ENCODE assay signal across 9 cellular contexts in the genomic region with DNA sequence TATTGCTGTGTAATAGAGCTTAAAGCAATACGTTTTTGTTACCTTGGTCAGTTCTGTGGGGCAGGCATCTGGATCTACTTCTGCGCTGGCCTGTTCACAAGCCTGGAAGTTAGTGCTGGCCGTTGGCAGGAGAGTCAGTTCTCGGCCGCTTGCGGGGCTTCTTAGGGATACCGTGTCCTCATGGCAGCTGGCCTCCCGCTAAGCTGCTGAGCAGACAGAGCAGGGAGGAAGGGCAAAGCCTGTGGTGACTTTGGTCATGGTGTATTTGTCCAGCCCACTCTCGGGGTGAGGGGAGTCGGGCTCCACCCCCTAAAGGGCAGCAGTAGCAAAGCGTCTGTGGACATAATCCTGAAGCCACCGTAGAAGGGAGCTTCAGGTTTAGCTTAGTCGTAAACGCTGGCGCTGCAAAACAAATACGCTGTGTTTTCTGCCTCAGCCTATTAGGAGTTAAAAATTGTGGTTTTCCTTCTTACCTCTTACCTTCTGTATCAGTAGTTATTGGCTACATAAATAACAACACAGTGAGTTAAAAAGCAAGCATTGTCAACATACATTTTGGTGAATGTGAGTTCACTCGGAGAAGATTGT. TPM values are rescaled to one million over a fixed set of nuclear protein-coding genes. Genes with fewer than 3 reads are reported as not detected.
DNase-seq lines count a peak whose midpoint lies in the region; ATAC-seq, FAIRE-seq and TF ChIP-seq lines count a peak whose summit lies in the region.
"Had no signal": no experiment of that assay in that cellular context is flagged by ENCODE, and none has a peak within 500 bp of the region (broad histone marks: within the 10 kb centered on the region; RNA-seq: fewer than 3 reads in every experiment).

No MANE protein-coding gene starts in this region.

- H3K9me3 ChIP-seq in SJCRH30 (replicated peaks) (no peaks in the 10 kb centered on the region), pancreas (no peaks in the 10 kb centered on the region)
- H3K9me3 ChIP-seq: SJSA1 had no signal

- no peak for TF ChIP-seq CTCF in pancreas (IDR thresholded peaks at IDR 0.05)

- in situ Hi-C loops in G401 (cut with HindIII; ENCODE audit: low sequenced_read_pairs) = no loop called here

- H3K4me1 Mint-ChIP-seq in activated CD4-positive, alpha-beta T cell treated with anti-CD3 and anti-CD28 coated beads, Interleukin-2, amount 10 ng/mL, durations not matched to agents 24 days and 14 days = peaks cover 32% of the 10 kb centered on the region

- no peaks in the 10 kb centered on the region for H3K27me3 ChIP-seq in SJCRH30
- H3K27me3 ChIP-seq in pancreas = no peaks in the 10 kb centered on the region
- H3K27me3 ChIP-seq: SJSA1 had no signal

- DNase-seq in G401 (ENCODE audit: low spot score) (peak; percentile 44), SJCRH30 (peak; percentile 93 to 94), glomerular visceral epithelial cell (ENCODE audit: extremely low spot score) (peak; percentile 8), pancreas (peak in 2 of 6 donors; percentile 26 to 41), HCEC 1CT (no peak), T-helper 1 cell (no peak)
- DNase-seq in activated effector memory CD4-positive, alpha-beta T cell treated with Interleukin-2 at 50 U/mL for 16 hours = no peak
- DNase-seq in activated CD4-positive, alpha-beta T cell treated with anti-CD3 and anti-CD28 coated beads, Interleukin-2, amount 10 ng/mL, durations not matched to agents 24 days and 14 days = no peak

- no peaks in the 10 kb centered on the region for H3K9me3 Mint-ChIP-seq in activated CD4-positive, alpha-beta T cell treated with anti-CD3 and anti-CD28 coated beads, Interleukin-2, amount 10 ng/mL, durations not matched to agents 24 days and 14 days

- FAIRE-seq in pancreas (lab: Jason Lieb, UNC) = no peak

- no peak overlapping the region for H3K27ac Mint-ChIP-seq in activated CD4-positive, alpha-beta T cell treated with anti-CD3 and anti-CD28 coated beads, Interleukin-2, amount 10 ng/mL, durations not matched to agents 24 days and 14 days

- peaks cover 3% of the 10 kb centered on the region; the same call in 1 of the 2 replicates for H3K4me1 ChIP-seq in SJCRH30
- H3K4me1 ChIP-seq in pancreas = peaks cover 0 to 8% (median 6%) of the 10 kb centered on the region in 3 donors
- H3K4me1 ChIP-seq: SJSA1 had no signal

- intact Hi-C loops in pancreas (cut with DNase I) = no loop called here
- intact Hi-C loops in activated CD4-positive, alpha-beta T cell treated with anti-CD3 and anti-CD28 coated beads, Interleukin-2, amount 10 ng/mL, durations not matched to agents 24 days and 14 days (cut with micrococcal nuclease) = no loop called here

- ATAC-seq in pancreas = peak; percentile 49 to 85 (median 78)

- H3K27ac ChIP-seq in SJCRH30 = peak overlapping the region; percentile 48
- H3K27ac ChIP-seq in pancreas = peak overlapping the region in 2 of 4 donors; percentile 1 to 23
- H3K27ac ChIP-seq: SJSA1 had no signal

- no peaks in the 10 kb centered on the region for H3K27me3 Mint-ChIP-seq in activated CD4-positive, alpha-beta T cell treated with anti-CD3 and anti-CD28 coated beads, Interleukin-2, amount 10 ng/mL, durations not matched to agents 24 days and 14 days

- H3K36me3 Mint-ChIP-seq in activated CD4-positive, alpha-beta T cell treated with anti-CD3 and anti-CD28 coated beads, Interleukin-2, amount 10 ng/mL, durations not matched to agents 24 days and 14 days (ENCODE audit: low read depth) = peaks cover 32% of the 10 kb centered on the region

- no peak overlapping the region for H3K4me3 Mint-ChIP-seq in activated CD4-positive, alpha-beta T cell treated with anti-CD3 and anti-CD28 coated beads, Interleukin-2, amount 10 ng/mL, durations not matched to agents 24 days and 14 days

- 46 to 49% methylated on average over 17 of the region's 17 CpGs for WGBS in pancreas, 2 donors

- H3K4me3 ChIP-seq in SJCRH30 (no peak overlapping the region), pancreas (no peak overlapping the region)
- H3K4me3 ChIP-seq: SJSA1 had no signal

- peaks cover 45% of the 10 kb centered on the region for H3K36me3 ChIP-seq in SJCRH30
- H3K36me3 ChIP-seq in pancreas = no peaks in the 10 kb centered on the region

RNA-seq across cellular contexts. Expression of a gene that starts 12.2 kb away (rescaled TPM):
- total RNA-seq in G401 (2014; rRNA removed; shearing (Covaris generic)) = 37.8 and 50.2 TPM in 2 replicates
- 122 and 128 TPM in 2 replicates for total RNA-seq in SJCRH30 (2014; rRNA removed; shearing (Covaris generic))
- 10 to 100 TPM; 20.2 to 36.1 (median 24.5) TPM for total RNA-seq in pancreas
- polyA plus RNA-seq in pancreas = 10 to 100 TPM; 12.1 to 17.8 TPM
- total RNA-seq in activated CD4-positive, alpha-beta T cell treated with anti-CD3 and anti-CD28 coated beads, Interleukin-2, amount 10 ng/mL, durations not matched to agents 24 days and 14 days = 89.9 and 95.4 TPM in 2 replicates

Comparison
In these comparisons a context has a peak if more than half of its experiments do, and no peak if none do; other contexts are left out.
1. DNase-seq: peak in G401 (single experiment), SJCRH30 (2 of 2) and glomerular visceral epithelial cell (single experiment); none in HCEC 1CT (single experiment), activated effector memory CD4-positive, alpha-beta T cell treated with Interleukin-2 at 50 U/mL for 16 hours (single experiment), activated CD4-positive, alpha-beta T cell treated with anti-CD3 and anti-CD28 coated beads, Interleukin-2, amount 10 ng/mL, durations not matched to agents 24 days and 14 days (single experiment) and T-helper 1 cell (0 of 5).